14 cellular contexts compared by ENCODE assay signal in genomic region chr4:154998773-154999172, GRCh38.
DNase-seq lines count a peak whose midpoint lies in the region; ATAC-seq and TF ChIP-seq lines count a peak whose summit lies in the region.
"Had no signal": no experiment of that assay in that cellular context is flagged by ENCODE, and none has a peak within 500 bp of the region (broad histone marks: within the 10 kb centered on the region; RNA-seq: fewer than 3 reads in every experiment).

No MANE protein-coding gene starts in this region.

- H3K9ac ChIP-seq in IMR-90 (ENCODE audit: low read depth, low read length) = no peak overlapping the region
- peak overlapping the region; percentile 90 for H3K9ac ChIP-seq in adipocyte (ENCODE audit: low read length)
- H3K9ac ChIP-seq in neural progenitor cell = no peak overlapping the region

- H3K27me3 ChIP-seq in IMR-90 (ENCODE audit: control insufficient read depth, insufficient read depth, low read length) (no peaks in the 10 kb centered on the region), adipocyte (replicated peaks; ENCODE audit: control insufficient read depth, insufficient read depth, low read length) (no peaks in the 10 kb centered on the region), neural progenitor cell (no peaks in the 10 kb centered on the region), HAP-1 (ENCODE audit: low read depth) (no peaks in the 10 kb centered on the region)

- no peak overlapping the region for H4K8ac ChIP-seq in IMR-90 (ENCODE audit: low read depth in 2 of 2, low read length in 2 of 2)

- H3K27me3 Mint-ChIP-seq in neural progenitor cell (ENCODE audit: insufficient read depth, low read depth) = no peaks in the 10 kb centered on the region

- DNase-seq in IMR-90 = no peak
- DNase-seq in adipocyte (ENCODE audit: low read depth) = no peak
- no peak for DNase-seq in neural progenitor cell (ENCODE audit: low spot score)
- DNase-seq in stimulated activated naive CD4-positive, alpha-beta T cell treated with Interleukin-2 at 50 U/mL for 16 hours (lab: John Stamatoyannopoulos, UW) = no peak
- DNase-seq in HAP-1 (ENCODE audit: low spot score in 2 of 2) = no peak
- DNase-seq in CD1c-positive myeloid dendritic cell (ENCODE audit: extremely low spot score) = no peak
- DNase-seq: Caco-2; CD8-positive, alpha-beta memory T cell; DND-41; GDM1 had no signal

- no peak overlapping the region for H3K14ac ChIP-seq in IMR-90 (replicated peaks; ENCODE audit: low read depth, low read length)

- H3K56ac ChIP-seq in IMR-90 (ENCODE audit: extremely low read depth, insufficient read depth, low read length) = no peak overlapping the region

- H3K4me2 ChIP-seq in IMR-90 (ENCODE audit: low read depth, low read length) = no peak overlapping the region
- no peak overlapping the region for H3K4me2 ChIP-seq in neural progenitor cell
- H3K4me2 ChIP-seq: A549 had no signal

- H2BK15ac ChIP-seq in IMR-90 (ENCODE audit: low read depth, low read length) = no peak overlapping the region

- no CpG with 5 or more reads among the region's 1 CpG for WGBS in IMR-90 (ENCODE audit: extremely low coverage in 2 of 2, insufficient read length in 1 of 2), 2 experiments

- no peak overlapping the region for H4K91ac ChIP-seq in IMR-90 (ENCODE audit: insufficient read depth, low read depth, low read length)

- dilution Hi-C loops in IMR-90 (cut with HindIII; ENCODE audit: low sequenced_read_pairs, unreplicated experiment) = no loop called here

- H3K9me3 ChIP-seq in IMR-90 (ENCODE audit: control insufficient read depth, insufficient read depth, low read length) (peaks cover 2% of the 10 kb centered on the region; the same call in 1 of the 2 replicates), adipocyte (ENCODE audit: control insufficient read depth, low read length) (no peaks in the 10 kb centered on the region), neural progenitor cell (ENCODE audit: low read depth) (no peaks in the 10 kb centered on the region), HAP-1 (no peaks in the 10 kb centered on the region)
- H3K9me3 ChIP-seq: A549, Caco-2 had no signal

- no peaks in the 10 kb centered on the region for H3K36me3 Mint-ChIP-seq in neural progenitor cell
- H3K36me3 Mint-ChIP-seq: CD14-positive monocyte; CD8-positive, alpha-beta memory T cell had no signal

- no peaks in the 10 kb centered on the region for H3K79me2 ChIP-seq in neural progenitor cell (ENCODE audit: low read depth)

- H3K4me3 ChIP-seq in IMR-90 (ENCODE audit: insufficient read depth, low read depth, low read length) (no peak overlapping the region), adipocyte (ENCODE audit: low read length) (peak overlapping the region; percentile 78), neural progenitor cell (no peak overlapping the region), HAP-1 (no peak overlapping the region)
- H3K4me3 ChIP-seq: A549 had no signal

- H2BK120ac ChIP-seq in IMR-90 (ENCODE audit: low read depth, low read length) = no peak overlapping the region

- H3K36me3 ChIP-seq in IMR-90 (ENCODE audit: control insufficient read depth, insufficient read depth, low read length) (no peaks in the 10 kb centered on the region), adipocyte (ENCODE audit: control insufficient read depth, insufficient read depth, low read length, severe bottlenecking) (no peaks in the 10 kb centered on the region), neural progenitor cell (no peaks in the 10 kb centered on the region), HAP-1 (replicated peaks) (no peaks in the 10 kb centered on the region)

- H3K27ac Mint-ChIP-seq in neural progenitor cell = no peak overlapping the region
- H3K27ac Mint-ChIP-seq: CD14-positive monocyte; CD8-positive, alpha-beta memory T cell had no signal

- no peaks in the 10 kb centered on the region for H3K79me1 ChIP-seq in IMR-90 (ENCODE audit: low read depth in 1 of 2, low read length in 2 of 2)

- TF ChIP-seq POLR2A in IMR-90 (IDR thresholded peaks at IDR 0.05; ENCODE audit: low read depth, low read length) = no peak

- H2AK5ac ChIP-seq in IMR-90 (ENCODE audit: low read depth, low read length) = no peak overlapping the region

- H3K9me1 ChIP-seq in IMR-90 (ENCODE audit: insufficient read depth, low read length) = no peaks in the 10 kb centered on the region

- in situ Hi-C loops in IMR-90 (cut with MboI; ENCODE audit: low sequenced_read_pairs) (loop anchor here (25.0 kb wide), 1 partner anchor 789 kb away; no protein-coding TSS in a partner anchor), HAP-1 (cut with MboI; ENCODE audit: low sequenced_read_pairs) (no loop called here)

- H3K27ac ChIP-seq in IMR-90 (ENCODE audit: insufficient read depth, low read length) (no peak overlapping the region), neural progenitor cell (no peak overlapping the region)
- H3K27ac ChIP-seq: A549, HL-60 had no signal

- POLR2A ChIA-PET in IMR-90 (lab: Charles Lee; ENCODE audit: unreplicated experiment) = no interaction called here

- TF ChIP-seq CTCF in IMR-90 (conservative IDR thresholded peaks at IDR 0.05; ENCODE audit: low read depth, low read length) (no peak), neural progenitor cell (IDR thresholded peaks at IDR 0.05) (no peak)

- H3K4me3 Mint-ChIP-seq in neural progenitor cell = no peak overlapping the region
- H3K4me3 Mint-ChIP-seq: CD14-positive monocyte; CD8-positive, alpha-beta memory T cell had no signal

- H3K9me3 Mint-ChIP-seq in neural progenitor cell = peaks cover 2% of the 10 kb centered on the region

- no peak overlapping the region for H3K18ac ChIP-seq in IMR-90 (ENCODE audit: low read depth, low read length)

- no peak for TF ChIP-seq RAD21 in IMR-90 (IDR thresholded peaks at IDR 0.05; ENCODE audit: low read length)

- no peaks in the 10 kb centered on the region for H3K4me1 Mint-ChIP-seq in neural progenitor cell
- H3K4me1 Mint-ChIP-seq: CD14-positive monocyte; CD8-positive, alpha-beta memory T cell had no signal

- H3K23ac ChIP-seq in IMR-90 (ENCODE audit: low read depth, low read length) = no peak overlapping the region

- no TSS peak for BruUV-seq in IMR-90 (replicated peaks; lab: Mats Ljungman, UMichigan)

- no peaks in the 10 kb centered on the region for H3K4me1 ChIP-seq in IMR-90 (ENCODE audit: control insufficient read depth, insufficient read depth, low read length)
- H3K4me1 ChIP-seq in adipocyte (ENCODE audit: control insufficient read depth, insufficient read depth, low read length) = peaks cover 45% of the 10 kb centered on the region
- H3K4me1 ChIP-seq in neural progenitor cell = no peaks in the 10 kb centered on the region
- no peaks in the 10 kb centered on the region for H3K4me1 ChIP-seq in HAP-1
- H3K4me1 ChIP-seq: A549, Caco-2 had no signal

- no peaks in the 10 kb centered on the region for H3F3A ChIP-seq in neural progenitor cell (ENCODE audit: low read depth)

- CTCF ChIA-PET in IMR-90 (lab: Yijun Ruan, JAX) = no interaction called here

- H2AFZ ChIP-seq in IMR-90 (replicated peaks; ENCODE audit: low read length, poor library complexity) = peak overlapping the region; percentile 58
- H2AFZ ChIP-seq in neural progenitor cell (replicated peaks) = peak overlapping the region; percentile 28

- no peak for ATAC-seq in IMR-90 (ENCODE audit: low read depth)
- ATAC-seq: A549, HCT116 had no signal

- intact Hi-C loops in IMR-90 (cut with micrococcal nuclease) = no loop called here

- no peak overlapping the region for H2BK5ac ChIP-seq in IMR-90 (ENCODE audit: low read depth, low read length, poor library complexity, severe bottlenecking)

- no peak overlapping the region for H2BK20ac ChIP-seq in IMR-90 (ENCODE audit: low read depth, low read length)

- H2AK9ac ChIP-seq in IMR-90 (replicated peaks; ENCODE audit: low read depth, low read length, poor library complexity) = no peak overlapping the region

- H4K5ac ChIP-seq in IMR-90 (ENCODE audit: low read depth, low read length) = no peak overlapping the region

- no peak overlapping the region for H3K4ac ChIP-seq in IMR-90 (ENCODE audit: low read depth, low read length)

- no peaks in the 10 kb centered on the region for H4K20me1 ChIP-seq in IMR-90 (ENCODE audit: insufficient read depth, low read length)
- H4K20me1 ChIP-seq in neural progenitor cell (ENCODE audit: low read depth) = no peaks in the 10 kb centered on the region

TF ChIP-seq in IMR-90, 13 proteins besides CTCF, POLR2A, EP300 and RAD21:
- TF ChIP-seq MAZ (IDR thresholded peaks at IDR 0.05; ENCODE audit: borderline replicate concordance, low read depth, low read length) = no peak
- no peak for TF ChIP-seq ELK1 (IDR thresholded peaks at IDR 0.05; ENCODE audit: borderline replicate concordance, low read depth, low read length)
- no peak for TF ChIP-seq MXI1 (IDR thresholded peaks at IDR 0.05; ENCODE audit: borderline replicate concordance, low read depth, low read length)
- no peak for TF ChIP-seq RFX5 (IDR thresholded peaks at IDR 0.05; ENCODE audit: low read depth, low read length)
- TF ChIP-seq SMC3 (IDR thresholded peaks at IDR 0.05; ENCODE audit: low read depth, low read length) = no peak
- TF ChIP-seq CHD1 (IDR thresholded peaks at IDR 0.05; ENCODE audit: low read depth, low read length) = no peak
- no peak for TF ChIP-seq RCOR1 (IDR thresholded peaks at IDR 0.05; ENCODE audit: insufficient replicate concordance, low read length)
- TF ChIP-seq FOS (IDR thresholded peaks at IDR 0.05; ENCODE audit: low read depth, low read length) = no peak
- no peak for TF ChIP-seq MAFK (IDR thresholded peaks at IDR 0.05; ENCODE audit: low read depth, low read length)
- no peak for TF ChIP-seq CEBPB (IDR thresholded peaks at IDR 0.05; ENCODE audit: low read depth, low read length)
- TF ChIP-seq NFE2L2 (IDR thresholded peaks at IDR 0.05; ENCODE audit: low read depth, low read length) = no peak
- TF ChIP-seq BHLHE40 (IDR thresholded peaks at IDR 0.05; ENCODE audit: low read depth, low read length) = no peak
- TF ChIP-seq USF2 (IDR thresholded peaks at IDR 0.05; ENCODE audit: low read depth, low read length) = no peak
